ENCODE assay signal across 15 cellular contexts in the genomic region with DNA sequence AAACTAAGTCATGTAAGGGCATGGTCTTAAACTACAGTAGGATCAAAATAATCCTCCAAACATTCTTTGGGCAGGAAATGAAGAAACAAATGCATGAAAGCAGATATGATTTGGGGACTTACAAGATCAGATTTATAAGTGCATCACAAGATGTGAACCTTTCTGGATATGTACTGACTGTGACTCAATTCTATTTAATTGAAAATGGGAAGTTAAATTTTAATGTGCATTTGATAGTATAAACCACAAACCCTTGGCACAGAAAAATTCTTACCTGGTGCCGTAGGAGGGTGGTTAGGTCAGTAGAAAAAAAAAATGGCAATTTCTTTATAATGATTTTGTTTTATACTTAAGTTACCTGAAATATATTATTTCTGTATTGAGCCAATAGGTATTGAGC.
"Had no signal": no experiment of that assay in that cellular context is flagged by ENCODE, and none has a peak within 500 bp of the region (broad histone marks: within the 10 kb centered on the region; RNA-seq: fewer than 3 reads in every experiment).

No MANE protein-coding gene starts in this region.

- H3K4me3 Mint-ChIP-seq: activated CD8-positive, alpha-beta T cell treated with anti-CD3 and anti-CD28 coated beads, Interleukin-2, amount 10 ng/mL, durations not matched to agents 7 days and 5 days; activated T-helper 1 cell treated with anti-CD3 and anti-CD28 coated beads, Interleukin-12 subunit alpha, Interleukin-12 subunit beta, Interleukin-2, Interleukin-4 antibody, amounts not matched to agents 30 ng/mL and 10 ng/mL and 1 ng/mL, durations not matched to agents 14 hours and 24 hours and 36 hours; nephron progenitor cell had no signal

- H3K27ac Mint-ChIP-seq: activated CD8-positive, alpha-beta T cell treated with anti-CD3 and anti-CD28 coated beads, Interleukin-2, amount 10 ng/mL, durations not matched to agents 7 days and 5 days; activated T-helper 1 cell treated with anti-CD3 and anti-CD28 coated beads, Interleukin-12 subunit alpha, Interleukin-12 subunit beta, Interleukin-2, Interleukin-4 antibody, amounts not matched to agents 30 ng/mL and 10 ng/mL and 1 ng/mL, durations not matched to agents 14 hours and 24 hours and 36 hours; nephron progenitor cell had no signal

- H3K27me3 ChIP-seq: sigmoid colon, upper lobe of left lung had no signal

- ATAC-seq: activated CD8-positive, alpha-beta T cell treated with anti-CD3 and anti-CD28 coated beads, Interleukin-2, amount 10 ng/mL, durations not matched to agents 7 days and 5 days had no signal

- DNase-seq: activated CD4-positive, alpha-beta T cell treated with anti-CD3 and anti-CD28 coated beads for 4 hours; activated CD8-positive, alpha-beta memory T cell treated with anti-CD3 and anti-CD28 coated beads, Interleukin-2, amount 50 U/mL, for 48 hours; activated CD8-positive, alpha-beta T cell treated with anti-CD3 and anti-CD28 coated beads, Interleukin-2, amount 10 ng/mL, durations not matched to agents 7 days and 5 days; activated naive CD4-positive, alpha-beta T cell treated with Interleukin-2 at 50 U/mL for 16 hours; caudate nucleus; effector CD8-positive, alpha-beta T cell; mesenchymal stem cell; nephron progenitor cell; sigmoid colon; stimulated activated CD4-positive, alpha-beta T cell treated with anti-CD3 and anti-CD28 coated beads, Interleukin-2, amount 100 ng/mL, for 48 hours; stimulated activated naive CD4-positive, alpha-beta T cell treated with Interleukin-2 at 50 U/mL for 16 hours had no signal

- H3K4me1 ChIP-seq: prostate gland had no signal

- H3K27ac ChIP-seq: prostate gland had no signal

- H3K9me3 ChIP-seq: prostate gland, sigmoid colon, upper lobe of left lung had no signal

- H3K4me3 ChIP-seq: coronary artery, prostate gland, sigmoid colon, upper lobe of left lung had no signal

- H3K36me3 ChIP-seq: prostate gland, sigmoid colon, upper lobe of left lung had no signal

- H3K9me3 Mint-ChIP-seq: nephron progenitor cell had no signal
